Comparison of ENCODE assay signal across 8 cellular contexts in genomic region chr12:113230315-113231274, GRCh38. TPM values are rescaled to one million over a fixed set of nuclear protein-coding genes. Genes with fewer than 3 reads are reported as not detected.
DNase-seq lines count a peak whose midpoint lies in the region; ATAC-seq, FAIRE-seq and TF ChIP-seq lines count a peak whose summit lies in the region.

No MANE protein-coding gene starts in this region.

- H3K9me2 ChIP-seq in PC-3 (replicated peaks; ENCODE audit: low read length), result no peaks in the 10 kb centered on the region

- H3K27ac Mint-ChIP-seq in natural killer cell treated with Interleukin-12 subunit alpha and Interleukin-12 subunit beta and Interleukin-15 and Interleukin-18, amount 100 ng/mL, for 72 hours, result peak overlapping the region; percentile 58 to 72
- no peak overlapping the region for H3K27ac Mint-ChIP-seq in natural killer cell

- dilution Hi-C loops in endothelial cell of umbilical vein (cut with MboI; ENCODE audit: extremely low pct_ligation_motif_present, low sequenced_read_pairs), result no loop called here

- no peaks in the 10 kb centered on the region for H4K20me1 ChIP-seq in KMS-11 (ENCODE audit: insufficient read depth)
- H4K20me1 ChIP-seq in endothelial cell of umbilical vein (replicated peaks; ENCODE audit: control insufficient read depth, extremely low read depth, insufficient read depth, low read length), result no peaks in the 10 kb centered on the region
- no peaks in the 10 kb centered on the region for H4K20me1 ChIP-seq in PC-3 (ENCODE audit: low read length)

- peak overlapping the region; percentile 31; the same call in 1 of the 2 replicates for H3K27ac ChIP-seq in KMS-11
- peak overlapping the region; percentile 42 for H3K27ac ChIP-seq in endothelial cell of umbilical vein (ENCODE audit: insufficient read depth, low read depth, low read length)
- H3K27ac ChIP-seq in tibial artery, result peak overlapping the region; percentile 83 to 97
- H3K27ac ChIP-seq in PC-3 (ENCODE audit: low read length), result no peak overlapping the region

- H3K36me3 ChIP-seq in KMS-11 (ENCODE audit: insufficient read depth) (no peaks in the 10 kb centered on the region), endothelial cell of umbilical vein (ENCODE audit: control insufficient read depth in 2 of 2, extremely low read depth in 1 of 2, insufficient read depth in 2 of 2, low read length in 2 of 2) (peaks cover 0 to 15% of the 10 kb centered on the region in 2 experiments), tibial artery (peaks cover 36 to 70% (median 61%) of the 10 kb centered on the region in 3 donors), PC-3 (ENCODE audit: low read depth, low read length) (peaks cover 10% of the 10 kb centered on the region)

- H3F3A ChIP-seq in PC-3 (ENCODE audit: low read length, unreplicated experiment), result no peaks in the 10 kb centered on the region

- no peak for DNase-seq in natural killer cell treated with Interleukin-12 subunit alpha and Interleukin-12 subunit beta and Interleukin-15 and Interleukin-18, amount 100 ng/mL, for 72 hours (ENCODE audit: low spot score)
- DNase-seq in natural killer cell, result no peak
- peak; percentile 21 for DNase-seq in endothelial cell of umbilical vein (ENCODE audit: low read depth, low spot score)
- DNase-seq in tibial artery, result peak in 1 of 2 donors; percentile 62
- DNase-seq in PC-3, result no peak
- no peak for DNase-seq in NOMO-1 (lab: John Stamatoyannopoulos, UW; ENCODE audit: unreplicated experiment in 2 of 2)

- FAIRE-seq in endothelial cell of umbilical vein (lab: Jason Lieb, UNC), result no peak

- peak overlapping the region; percentile 18 for H3K4me3 Mint-ChIP-seq in natural killer cell treated with Interleukin-12 subunit alpha and Interleukin-12 subunit beta and Interleukin-15 and Interleukin-18, amount 100 ng/mL, for 72 hours
- H3K4me3 Mint-ChIP-seq in natural killer cell, result no peak overlapping the region

- BruUV-seq in endothelial cell of umbilical vein (replicated peaks; lab: Mats Ljungman, UMichigan) (no TSS peak), PC-3 (replicated peaks; lab: Mats Ljungman, UMichigan) (no TSS peak)

- no peaks in the 10 kb centered on the region for H3K9me3 Mint-ChIP-seq in natural killer cell treated with Interleukin-12 subunit alpha and Interleukin-12 subunit beta and Interleukin-15 and Interleukin-18, amount 100 ng/mL, for 72 hours
- H3K9me3 Mint-ChIP-seq in natural killer cell, result no peaks in the 10 kb centered on the region

- intact Hi-C loops in natural killer cell (cut with micrococcal nuclease) (loop anchor here (5.0 kb wide), 1 partner anchor 33 kb away; no protein-coding TSS in a partner anchor), endothelial cell of umbilical vein (cut with micrococcal nuclease) (loop anchor here (1.0 kb wide), 1 partner anchor 9 kb away; the partner anchor contains the start of gene TPCN1), tibial artery (cut with DNase I; ENCODE audit: low total_unique reads) (no loop called here), PC-3 (cut with micrococcal nuclease) (no loop called here)

- H3K27me3 Mint-ChIP-seq in natural killer cell treated with Interleukin-12 subunit alpha and Interleukin-12 subunit beta and Interleukin-15 and Interleukin-18, amount 100 ng/mL, for 72 hours, result no peaks in the 10 kb centered on the region
- no peaks in the 10 kb centered on the region for H3K27me3 Mint-ChIP-seq in natural killer cell (ENCODE audit: low read depth in 2 of 2)

- no peaks in the 10 kb centered on the region for H3K79me2 ChIP-seq in KMS-11 (ENCODE audit: insufficient read depth, low read depth)
- no peaks in the 10 kb centered on the region for H3K79me2 ChIP-seq in endothelial cell of umbilical vein (ENCODE audit: control insufficient read depth, insufficient read depth, low read length)
- no peaks in the 10 kb centered on the region for H3K79me2 ChIP-seq in PC-3 (ENCODE audit: low read length)

- CTCF ChIA-PET in endothelial cell of umbilical vein (lab: Charles Lee), result interaction anchor here (1.2 to 1.8 kb wide), 2 partner anchors 16 to 195 kb away, joined by 4 to 5 read pairs; no protein-coding TSS in a partner anchor
- CTCF ChIA-PET in PC-3 (lab: Charles Lee), result no interaction called here

- H2AFZ ChIP-seq in KMS-11 (ENCODE audit: low read depth) (no peak overlapping the region), endothelial cell of umbilical vein (ENCODE audit: low read depth, low read length) (no peak overlapping the region), PC-3 (ENCODE audit: low read length) (no peak overlapping the region)

- H3K4me1 Mint-ChIP-seq in natural killer cell treated with Interleukin-12 subunit alpha and Interleukin-12 subunit beta and Interleukin-15 and Interleukin-18, amount 100 ng/mL, for 72 hours (ENCODE audit: low read depth in 2 of 2), result peaks cover 14 to 28% of the 10 kb centered on the region in 2 donors
- peaks cover 12 to 19% of the 10 kb centered on the region in 2 donors for H3K4me1 Mint-ChIP-seq in natural killer cell

- H3K9me1 ChIP-seq in endothelial cell of umbilical vein (replicated peaks; ENCODE audit: control insufficient read depth, extremely low read depth, insufficient read depth, low read length), result no peaks in the 10 kb centered on the region

- POLR2A ChIA-PET in endothelial cell of umbilical vein (lab: Charles Lee) (interaction anchor here (1.1 kb wide), 1 partner anchor 9 kb away, joined by 3 read pairs; the partner anchor contains the start of gene TPCN1), PC-3 (lab: Charles Lee; ENCODE audit: unreplicated experiment) (no interaction called here)

- H3K9ac ChIP-seq in KMS-11, result no peak overlapping the region
- H3K9ac ChIP-seq in endothelial cell of umbilical vein (replicated peaks; ENCODE audit: extremely low read depth, insufficient read depth, low read length), result no peak overlapping the region
- no peak overlapping the region for H3K9ac ChIP-seq in PC-3 (ENCODE audit: low read length)

- no peak for TF ChIP-seq POLR2A in endothelial cell of umbilical vein (IDR thresholded peaks at IDR 0.05; ENCODE audit: low read depth, low read length)

- H3K9me3 ChIP-seq in endothelial cell of umbilical vein (replicated peaks; ENCODE audit: control insufficient read depth, insufficient read depth, low read length), result no peaks in the 10 kb centered on the region
- H3K9me3 ChIP-seq in tibial artery, result no peaks in the 10 kb centered on the region
- no peaks in the 10 kb centered on the region for H3K9me3 ChIP-seq in PC-3 (ENCODE audit: low read length)

- TF ChIP-seq CTCF in natural killer cell (IDR thresholded peaks at IDR 0.05) (no peak), KMS-11 (conservative IDR thresholded peaks at IDR 0.05; ENCODE audit: low read depth, low read length) (no peak), endothelial cell of umbilical vein (IDR thresholded peaks at IDR 0.05; ENCODE audit: extremely low read depth in 1 of 2, insufficient read depth in 1 of 2, low read depth in 1 of 2, low read length in 2 of 2) (no peak), tibial artery (IDR thresholded peaks at IDR 0.05) (no peak), PC-3 (conservative IDR thresholded peaks at IDR 0.05; ENCODE audit: low read depth, low read length) (no peak)

- ATAC-seq in natural killer cell treated with Interleukin-12 subunit alpha and Interleukin-12 subunit beta and Interleukin-15 and Interleukin-18, amount 100 ng/mL, for 72 hours, result no peak
- ATAC-seq in natural killer cell (no peak), PC-3 (no peak), GM18873 (IDR thresholded peaks at IDR 0.05; ENCODE audit: low FRiP score, unreplicated experiment) (no peak)

- peaks cover 18% of the 10 kb centered on the region for H3K4me1 ChIP-seq in KMS-11 (ENCODE audit: low read depth, poor library complexity, severe bottlenecking)
- H3K4me1 ChIP-seq in endothelial cell of umbilical vein (ENCODE audit: control insufficient read depth, extremely low read depth, insufficient read depth, low read length), result peaks cover 39% of the 10 kb centered on the region
- H3K4me1 ChIP-seq in tibial artery, result peaks cover 4 to 97% (median 78%) of the 10 kb centered on the region in 4 donors
- H3K4me1 ChIP-seq in PC-3 (ENCODE audit: insufficient read depth, low read length), result no peaks in the 10 kb centered on the region

- H3K4me3 ChIP-seq in KMS-11 (IDR thresholded peaks at IDR 0.05; ENCODE audit: insufficient read depth, low read depth, low read length) (no peak overlapping the region), endothelial cell of umbilical vein (replicated peaks in 1 of 3; ENCODE audit: insufficient read depth in 1 of 3, low read depth in 1 of 3, low read length in 3 of 3) (no peak overlapping the region), tibial artery (no peak overlapping the region), PC-3 (ENCODE audit: low read length) (no peak overlapping the region)

- no peaks in the 10 kb centered on the region for H3K36me3 Mint-ChIP-seq in natural killer cell treated with Interleukin-12 subunit alpha and Interleukin-12 subunit beta and Interleukin-15 and Interleukin-18, amount 100 ng/mL, for 72 hours
- no peaks in the 10 kb centered on the region for H3K36me3 Mint-ChIP-seq in natural killer cell

- no peaks in the 10 kb centered on the region for H3K27me3 ChIP-seq in KMS-11 (ENCODE audit: insufficient read depth, low read depth)
- no peaks in the 10 kb centered on the region for H3K27me3 ChIP-seq in endothelial cell of umbilical vein (ENCODE audit: control insufficient read depth in 2 of 2, insufficient read depth in 2 of 2, low read length in 2 of 2)
- H3K27me3 ChIP-seq in tibial artery, result no peaks in the 10 kb centered on the region
- H3K27me3 ChIP-seq in PC-3 (ENCODE audit: low read length), result no peaks in the 10 kb centered on the region

- H3K4me2 ChIP-seq in KMS-11 (no peak overlapping the region), endothelial cell of umbilical vein (ENCODE audit: insufficient read depth, low read length) (no peak overlapping the region), PC-3 (ENCODE audit: low read length) (no peak overlapping the region)

RNA-seq across cellular contexts. Expression of gene TPCN1, which starts 9.3 kb away (rescaled TPM):
- 10 to 100 TPM; 14.1 to 43.6 TPM for total RNA-seq in natural killer cell treated with Interleukin-12 subunit alpha and Interleukin-12 subunit beta and Interleukin-15 and Interleukin-18, amount 100 ng/mL, for 72 hours
- total RNA-seq in natural killer cell, result 10 to 100 TPM in 2 of 3 donors, 1 to 10 TPM in 1; 7.2 to 21.4 (median 10.7) TPM
- total RNA-seq in endothelial cell of umbilical vein, result 17.9 and 28.3 TPM in 2 replicates
- 18.7 and 19.5 TPM in 2 replicates for polyA plus RNA-seq in endothelial cell of umbilical vein
- 11.0 and 12.8 TPM in 2 replicates for polyA plus RNA-seq in endothelial cell of umbilical vein (2011; cell fraction: cytosol; rRNA removed)
- 69.3 and 74.3 TPM in 2 replicates for polyA plus RNA-seq in endothelial cell of umbilical vein (2011; cell fraction: nucleus; rRNA removed)
- 15.9 and 22.7 TPM in 2 replicates for polyA plus RNA-seq in endothelial cell of umbilical vein (2012)
- polyA minus RNA-seq in endothelial cell of umbilical vein, result 35.2 and 36.9 TPM in 2 replicates
- polyA minus RNA-seq in endothelial cell of umbilical vein (2011; cell fraction: cytosol; rRNA and poly(A)+ RNA removed), result 18.6 TPM
- polyA minus RNA-seq in endothelial cell of umbilical vein (2011; cell fraction: nucleus; rRNA and poly(A)+ RNA removed), result 34.9 and 40.1 TPM in 2 replicates
- 19.0 and 29.3 TPM in 2 replicates for total RNA-seq in PC-3 (2014; rRNA removed)

RNA-seq across cellular contexts. Expression of gene RITA1, which starts 45.1 kb away (rescaled TPM):
- 10 to 100 TPM; 19.6 to 27.3 TPM for total RNA-seq in natural killer cell treated with Interleukin-12 subunit alpha and Interleukin-12 subunit beta and Interleukin-15 and Interleukin-18, amount 100 ng/mL, for 72 hours
- total RNA-seq in natural killer cell (10 to 100 TPM in 2 of 3 donors, 1 to 10 TPM in 1; 7.7 to 13.8 (median 12.0) TPM), endothelial cell of umbilical vein (20.4 and 20.7 TPM in 2 replicates), PC-3 (2014; rRNA removed) (66.8 and 71.6 TPM in 2 replicates)
- 21.1 and 21.3 TPM in 2 replicates for polyA plus RNA-seq in endothelial cell of umbilical vein
- polyA plus RNA-seq in endothelial cell of umbilical vein (2011; cell fraction: cytosol; rRNA removed), result 12.9 and 16.2 TPM in 2 replicates
- 6.4 and 7.6 TPM in 2 replicates for polyA plus RNA-seq in endothelial cell of umbilical vein (2011; cell fraction: nucleus; rRNA removed)
- polyA plus RNA-seq in endothelial cell of umbilical vein (2012), result 16.4 and 17.8 TPM in 2 replicates
- 7.9 and 8.3 TPM in 2 replicates for polyA minus RNA-seq in endothelial cell of umbilical vein
- 22.8 TPM for polyA minus RNA-seq in endothelial cell of umbilical vein (2011; cell fraction: cytosol; rRNA and poly(A)+ RNA removed)
- 4.5 and 8.0 TPM in 2 replicates for polyA minus RNA-seq in endothelial cell of umbilical vein (2011; cell fraction: nucleus; rRNA and poly(A)+ RNA removed)

RNA-seq across cellular contexts. Expression of gene DDX54, which starts 45.3 kb away (rescaled TPM):
- 100 to 1,000 TPM in 1 of 2 donors, 10 to 100 TPM in 1; 85.8 to 143 TPM for total RNA-seq in natural killer cell treated with Interleukin-12 subunit alpha and Interleukin-12 subunit beta and Interleukin-15 and Interleukin-18, amount 100 ng/mL, for 72 hours
- 100 to 1,000 TPM in 1 of 3 donors, 10 to 100 TPM in 2; 84.6 to 100 (median 97.1) TPM for total RNA-seq in natural killer cell
- total RNA-seq in endothelial cell of umbilical vein, result 76.4 and 90.0 TPM in 2 replicates
- 41.9 and 54.1 TPM in 2 replicates for polyA plus RNA-seq in endothelial cell of umbilical vein
- polyA plus RNA-seq in endothelial cell of umbilical vein (2011; cell fraction: cytosol; rRNA removed), result 60.6 and 60.8 TPM in 2 replicates
- polyA plus RNA-seq in endothelial cell of umbilical vein (2011; cell fraction: nucleus; rRNA removed), result 70.0 and 79.9 TPM in 2 replicates
- polyA plus RNA-seq in endothelial cell of umbilical vein (2012), result 34.6 and 38.7 TPM in 2 replicates
- 26.9 and 43.8 TPM in 2 replicates for polyA minus RNA-seq in endothelial cell of umbilical vein
- polyA minus RNA-seq in endothelial cell of umbilical vein (2011; cell fraction: cytosol; rRNA and poly(A)+ RNA removed), result 41.9 TPM
- 36.6 and 38.9 TPM in 2 replicates for polyA minus RNA-seq in endothelial cell of umbilical vein (2011; cell fraction: nucleus; rRNA and poly(A)+ RNA removed)
- 158 and 309 TPM in 2 replicates for total RNA-seq in PC-3 (2014; rRNA removed)

Comparison
In these comparisons a context has a peak if more than half of its experiments do, and no peak if none do; other contexts are left out.
1. H3K27ac Mint-ChIP-seq: peak in natural killer cell treated with Interleukin-12 subunit alpha and Interleukin-12 subunit beta and Interleukin-15 and Interleukin-18, amount 100 ng/mL, for 72 hours (2 of 2); none in natural killer cell (0 of 2).
2. intact Hi-C loops: an anchor here in natural killer cell (5.0 kb wide) and endothelial cell of umbilical vein (1.0 kb wide); none called in tibial artery and PC-3.